In the genomic region with DNA sequence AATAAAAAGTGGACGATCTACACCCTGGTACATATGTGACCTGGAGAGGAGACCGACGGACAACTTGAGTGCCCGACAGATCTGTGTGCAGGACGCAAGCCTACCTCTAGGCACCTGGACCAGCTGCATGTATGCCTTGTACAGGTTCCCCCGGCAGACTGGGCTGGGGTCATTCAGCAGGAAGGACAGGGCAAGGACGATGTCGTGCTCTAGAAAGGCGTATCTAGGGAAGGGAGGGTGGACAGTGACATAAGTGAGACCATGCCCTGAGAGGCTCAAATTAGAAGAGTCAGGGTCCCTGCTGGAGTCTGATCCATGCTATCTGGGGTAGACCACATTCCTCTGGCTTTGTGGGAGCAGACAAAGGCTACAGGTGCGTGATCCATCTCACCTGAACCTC, we compare ENCODE assay signal across 34 cellular contexts. TPM values are rescaled to one million over a fixed set of nuclear protein-coding genes. Genes with fewer than 3 reads are reported as not detected.
"Had no signal": no experiment of that assay in that cellular context is flagged by ENCODE, and none has a peak within 500 bp of the region (broad histone marks: within the 10 kb centered on the region; RNA-seq: fewer than 3 reads in every experiment).

No MANE protein-coding gene starts in this region.

- H3K27ac ChIP-seq: ascending aorta, cardiac muscle cell, SJCRH30, SK-N-MC had no signal

- H3K27me3 Mint-ChIP-seq: activated CD4-positive, alpha-beta T cell treated with anti-CD3 and anti-CD28 coated beads for 36 hours; activated naive CD4-positive, alpha-beta T cell treated with anti-CD3 and anti-CD28 coated beads, Interleukin-2, amount 50 U/mL, for 24 hours; activated T-cell treated with anti-CD3 and anti-CD28 coated beads, Interleukin-2, amount 50 U/mL, for 24 hours had no signal

- H3K36me3 Mint-ChIP-seq: activated naive CD4-positive, alpha-beta T cell treated with anti-CD3 and anti-CD28 coated beads, Interleukin-2, amount 50 U/mL, for 24 hours; activated naive CD8-positive, alpha-beta T cell treated with anti-CD3 and anti-CD28 coated beads, Interleukin-2, amount 10 ng/mL, durations not matched to agents 7 days and 5 days had no signal

- FAIRE-seq: TTC549 had no signal

- H3K4me3 Mint-ChIP-seq: activated CD4-positive, alpha-beta T cell treated with anti-CD3 and anti-CD28 coated beads for 36 hours; activated CD4-positive, alpha-beta T cell treated with anti-CD3 and anti-CD28 coated beads, Interleukin-2, amount 10 ng/mL, durations not matched to agents 7 days and 5 days; activated CD8-positive, alpha-beta T cell treated with anti-CD3 and anti-CD28 coated beads, Interleukin-2, amount 10 ng/mL, durations not matched to agents 7 days and 5 days; activated naive CD4-positive, alpha-beta T cell treated with anti-CD3 and anti-CD28 coated beads, Interleukin-2, amount 50 U/mL, for 24 hours; activated naive CD8-positive, alpha-beta T cell treated with anti-CD3 and anti-CD28 coated beads, Interleukin-2, amount 10 ng/mL, durations not matched to agents 7 days and 5 days; activated T-cell treated with anti-CD3 and anti-CD28 coated beads, Interleukin-2, amount 50 U/mL, for 24 hours; T-helper 1 cell treated with Interleukin-12 subunit alpha and Interleukin-12 subunit beta and Interleukin-4 antibody, amounts not matched to agents 30 μg/mL and 1 μg/mL, for 36 hours; T-helper 2 cell treated with Interferon-gamma antibody and Interleukin-4, amounts not matched to agents 5 μg/mL and 100 μg/mL, for 36 hours had no signal

- H3K36me3 ChIP-seq: ascending aorta, cardiac muscle cell, SJCRH30 had no signal

- H3K9ac ChIP-seq: KMS-11 had no signal

- H3K9me3 ChIP-seq: ascending aorta, SJCRH30 had no signal

- H3K27ac Mint-ChIP-seq: activated CD4-positive, alpha-beta T cell treated with anti-CD3 and anti-CD28 coated beads for 36 hours; activated CD4-positive, alpha-beta T cell treated with anti-CD3 and anti-CD28 coated beads, Interleukin-2, amount 10 ng/mL, durations not matched to agents 7 days and 5 days; activated CD8-positive, alpha-beta T cell treated with anti-CD3 and anti-CD28 coated beads, Interleukin-2, amount 10 ng/mL, durations not matched to agents 7 days and 5 days; activated naive CD4-positive, alpha-beta T cell treated with anti-CD3 and anti-CD28 coated beads, Interleukin-2, amount 50 U/mL, for 24 hours; activated T-cell treated with anti-CD3 and anti-CD28 coated beads, Interleukin-2, amount 50 U/mL, for 24 hours; activated T-helper 2 cell treated with anti-CD3 and anti-CD28 coated beads, Interferon-gamma antibody, Interleukin-2, Interleukin-4, amounts not matched to agents 10 μg/mL and 5 μg/mL and 100 μg/mL, durations not matched to agents 14 hours and 24 hours and 36 hours; T-helper 1 cell treated with Interleukin-12 subunit alpha and Interleukin-12 subunit beta and Interleukin-4 antibody, amounts not matched to agents 30 μg/mL and 1 μg/mL, for 36 hours; T-helper 2 cell treated with Interferon-gamma antibody and Interleukin-4, amounts not matched to agents 5 μg/mL and 100 μg/mL, for 36 hours had no signal

- DNase-seq: activated CD4-positive, alpha-beta T cell treated with anti-CD3 and anti-CD28 coated beads for 36 hours; activated CD4-positive, alpha-beta T cell treated with anti-CD3 and anti-CD28 coated beads, Interleukin-2, amount 10 ng/mL, durations not matched to agents 7 days and 5 days; activated CD4-positive, alpha-beta T cell treated with anti-CD3 and anti-CD28 coated beads, Interleukin-2, amount 50 U/mL, for 48 hours; activated CD8-positive, alpha-beta T cell treated with anti-CD3 and anti-CD28 coated beads, Interleukin-2, amount 10 ng/mL, durations not matched to agents 7 days and 5 days; activated gamma-delta T cell; activated naive CD4-positive, alpha-beta T cell treated with Interleukin-2 at 50 U/mL for 16 hours; activated naive CD8-positive, alpha-beta T cell treated with anti-CD3 and anti-CD28 coated beads, Interleukin-2, amount 10 ng/mL, durations not matched to agents 7 days and 5 days; activated T-cell treated with anti-CD3 and anti-CD28 coated beads, Interleukin-2, amount 50 U/mL, for 24 hours; amygdala; MM.1S; MV-4-11; NCI-H1092; NCI-H1417; NCI-H146; NCI-H187; NCI-H2081; NCI-H2171 treated with DMSO at 0.1 percent for 48 hours; NCI-H2227 treated with DMSO at 0.1 percent for 48 hours; NCI-H446 treated with DMSO at 0.1 percent for 48 hours; NCI-H524; SHP77; SJCRH30 had no signal

- H3K27me3 ChIP-seq: ascending aorta, cardiac muscle cell, SJCRH30 had no signal

- H3K9me3 Mint-ChIP-seq: activated CD4-positive, alpha-beta T cell treated with anti-CD3 and anti-CD28 coated beads, Interleukin-2, amount 10 ng/mL, durations not matched to agents 7 days and 5 days; activated naive CD4-positive, alpha-beta T cell treated with anti-CD3 and anti-CD28 coated beads, Interleukin-2, amount 50 U/mL, for 24 hours; activated naive CD8-positive, alpha-beta T cell treated with anti-CD3 and anti-CD28 coated beads, Interleukin-2, amount 10 ng/mL, durations not matched to agents 7 days and 5 days; activated T-cell treated with anti-CD3 and anti-CD28 coated beads, Interleukin-2, amount 50 U/mL, for 24 hours; activated T-helper 2 cell treated with anti-CD3 and anti-CD28 coated beads, Interferon-gamma antibody, Interleukin-2, Interleukin-4, amounts not matched to agents 10 μg/mL and 5 μg/mL and 100 μg/mL, durations not matched to agents 14 hours and 24 hours and 36 hours; T-helper 1 cell treated with Interleukin-12 subunit alpha and Interleukin-12 subunit beta and Interleukin-4 antibody, amounts not matched to agents 30 μg/mL and 1 μg/mL, for 36 hours; T-helper 2 cell treated with Interferon-gamma antibody and Interleukin-4, amounts not matched to agents 5 μg/mL and 100 μg/mL, for 36 hours had no signal

- ATAC-seq: activated CD4-positive, alpha-beta T cell treated with anti-CD3 and anti-CD28 coated beads for 36 hours; activated CD8-positive, alpha-beta T cell treated with anti-CD3 and anti-CD28 coated beads, Interleukin-2, amount 10 ng/mL, durations not matched to agents 7 days and 5 days; Panc1 had no signal

- H3K4me1 ChIP-seq: ascending aorta had no signal

- H3K4me3 ChIP-seq: ascending aorta, cardiac muscle cell, SJCRH30, SK-N-MC had no signal

RNA-seq across cellular contexts. Expression of a gene that starts 7.9 kb away (rescaled TPM):
- total RNA-seq: activated T-helper 2 cell treated with anti-CD3 and anti-CD28 coated beads, Interferon-gamma antibody, Interleukin-2, Interleukin-4, amounts not matched to agents 10 μg/mL and 5 μg/mL and 100 μg/mL, durations not matched to agents 14 hours and 24 hours and 36 hours; ascending aorta; LHCN-M2; RPMI7951; SJCRH30 had no signal

RNA-seq across cellular contexts. Expression of a gene that starts 11.4 kb away (rescaled TPM):
- total RNA-seq: activated T-helper 2 cell treated with anti-CD3 and anti-CD28 coated beads, Interferon-gamma antibody, Interleukin-2, Interleukin-4, amounts not matched to agents 10 μg/mL and 5 μg/mL and 100 μg/mL, durations not matched to agents 14 hours and 24 hours and 36 hours; SJCRH30 had no signal
